ENCODE assay signal across 7 cellular contexts in genomic region chr12:101773560-101774206, GRCh38. TPM values are rescaled to one million over a fixed set of nuclear protein-coding genes. Genes with fewer than 3 reads are reported as not detected.
A peak's percentile ranks its signal among the peaks of the same experiment; 100 is the strongest.
DNase-seq lines count a peak whose midpoint lies in the region; ATAC-seq and TF ChIP-seq lines count a peak whose summit lies in the region.

No MANE protein-coding gene starts in this region.

- peaks cover 4 to 46% (median 24%) of the 10 kb centered on the region in 3 donors for H3K36me3 Mint-ChIP-seq in immature natural killer cell

- TF ChIP-seq CTCF in GM13976 (IDR thresholded peaks at IDR 0.05; ENCODE audit: borderline replicate concordance, control extremely low read depth, extremely low read depth, insufficient read depth, missing control alignments) (peak; percentile 75), brain microvascular endothelial cell (IDR thresholded peaks at IDR 0.05; ENCODE audit: low read depth, low read length, missing control alignments) (peak; percentile 89)

- no peaks in the 10 kb centered on the region for H3K27me3 ChIP-seq in brain microvascular endothelial cell (replicated peaks)

- in situ Hi-C loops in GM13976 (cut with MboI; ENCODE audit: low sequenced_read_pairs, unreplicated experiment): loop anchor here (10.0 to 25.0 kb wide), 2 partner anchors 141 to 361 kb away; partner anchors contain the start of gene ARL1
- in situ Hi-C loops in brain microvascular endothelial cell (cut with HindIII; ENCODE audit: low pct_ligation_motif_present, low sequenced_read_pairs): no loop called here

- peak overlapping the region; percentile 29 to 86 (median 78) for H3K27ac Mint-ChIP-seq in immature natural killer cell

- H3K4me3 Mint-ChIP-seq in immature natural killer cell: no peak overlapping the region

- H3K27me3 Mint-ChIP-seq in immature natural killer cell (ENCODE audit: low read depth in 3 of 3): peaks cover 0 to 5% (median 0%) of the 10 kb centered on the region in 3 donors

- peaks cover 14 to 53% of the 10 kb centered on the region in 2 donors for H3K4me1 Mint-ChIP-seq in immature natural killer cell

- ATAC-seq in HG02870 (IDR thresholded peaks at IDR 0.05; ENCODE audit: unreplicated experiment): peak; percentile 73

- DNase-seq in GM13976 (ENCODE audit: low spot score): peak; percentile 79
- peak; percentile 68 for DNase-seq in NCI-H2029 treated with DMSO at 0.1 percent for 48 hours (lab: John Stamatoyannopoulos, UW)
- peak; percentile 33 for DNase-seq in UCSD-AML1 (lab: John Stamatoyannopoulos, UW; ENCODE audit: unreplicated experiment)
- peak; percentile 56 for DNase-seq in brain microvascular endothelial cell
- DNase-seq in immature natural killer cell: peak; percentile 68 to 76 (median 69)
- peak; percentile 69 for DNase-seq in stimulated activated CD4-positive, alpha-beta T cell treated with anti-CD3 and anti-CD28 coated beads, Interleukin-15, amount 100 ng/mL, for 24 hours

- no peaks in the 10 kb centered on the region for H3K9me3 Mint-ChIP-seq in immature natural killer cell

- H3K27ac ChIP-seq in brain microvascular endothelial cell: no peak overlapping the region

- peaks cover 9% of the 10 kb centered on the region for H3K36me3 ChIP-seq in brain microvascular endothelial cell (replicated peaks)

- no peak overlapping the region for H3K4me3 ChIP-seq in brain microvascular endothelial cell (ENCODE audit: low read depth, low read length)

RNA-seq across cellular contexts. Expression of gene SYCP3, which starts 34.4 kb away (rescaled TPM):
- polyA plus RNA-seq in immature natural killer cell: under 1 TPM in 1 of 3 donors, not detected in 2; 0.18 TPM

RNA-seq across cellular contexts. Expression of gene GNPTAB, which starts 57.1 kb away (rescaled TPM):
- 100 to 1,000 TPM; 155 to 253 (median 185) TPM for polyA plus RNA-seq in immature natural killer cell
